ENCODE assay signal across 9 cellular contexts in the genomic region with DNA sequence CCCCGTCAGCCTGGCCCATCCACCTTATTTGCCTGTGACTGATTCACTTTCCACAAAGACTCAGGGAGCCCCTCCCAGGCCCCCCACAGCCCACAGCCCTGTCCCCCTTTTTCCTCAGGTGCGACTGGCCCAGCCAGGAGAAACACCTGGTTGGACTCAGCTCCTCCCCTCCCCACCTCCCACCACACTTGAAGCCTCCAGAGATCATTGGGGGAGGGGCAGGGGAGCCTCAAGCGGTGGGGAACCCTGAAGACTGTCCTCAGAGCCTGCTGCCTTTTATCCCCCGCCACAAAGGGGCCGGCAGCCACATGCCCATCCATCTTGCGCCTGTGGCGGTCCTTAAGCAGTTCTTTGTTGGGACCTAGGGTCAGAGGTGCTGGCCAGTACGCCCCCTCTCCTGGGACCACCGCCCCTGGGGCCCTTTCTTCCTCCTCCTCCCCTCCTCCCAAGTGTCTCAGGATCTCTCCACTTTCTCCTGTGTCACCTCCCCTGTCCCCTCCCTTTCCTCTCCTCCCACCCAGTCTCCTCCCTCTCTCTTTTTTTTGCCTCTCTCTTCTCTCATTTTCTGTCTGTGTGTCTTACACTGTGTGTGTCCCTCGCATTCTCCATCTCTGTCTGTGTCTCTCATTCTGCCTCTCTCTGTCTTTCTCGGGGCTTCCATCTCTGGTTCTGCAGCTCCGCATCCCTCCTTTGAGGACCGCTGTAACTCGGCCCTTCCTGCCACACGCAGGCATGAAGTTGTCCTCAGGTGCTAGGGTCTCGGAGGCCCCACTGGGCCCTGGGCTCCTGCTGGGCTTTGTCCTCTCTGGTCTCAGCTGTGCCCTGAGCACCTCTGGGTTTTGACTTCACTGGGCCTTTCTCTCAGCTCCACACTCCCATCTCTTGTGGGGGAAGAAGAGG. TPM values are rescaled to one million over a fixed set of nuclear protein-coding genes. Genes with fewer than 3 reads are reported as not detected.
DNase-seq lines count a peak whose midpoint lies in the region; ATAC-seq, FAIRE-seq and TF ChIP-seq lines count a peak whose summit lies in the region.
"Had no signal": no experiment of that assay in that cellular context is flagged by ENCODE, and none has a peak within 500 bp of the region (broad histone marks: within the 10 kb centered on the region; RNA-seq: fewer than 3 reads in every experiment).

No MANE protein-coding gene starts in this region.

- H3K36me3 Mint-ChIP-seq in osteocyte (ENCODE audit: unreplicated experiment) = peaks cover 6% of the 10 kb centered on the region

- no peak for TF ChIP-seq POLR2A in GM12892 (IDR thresholded peaks at IDR 0.05; ENCODE audit: low read depth, low read length)

- peak; percentile 62 to 87 for DNase-seq in HAP-1 (ENCODE audit: low spot score in 2 of 2)
- peak; percentile 82 for DNase-seq in NCI-H2227 treated with DMSO at 0.1 percent for 48 hours (lab: John Stamatoyannopoulos, UW)
- peak; percentile 89 for DNase-seq in ecto neural progenitor cell (ENCODE audit: low spot score)
- DNase-seq in osteocyte (ENCODE audit: extremely low spot score, unreplicated experiment) = no peak
- no peak for DNase-seq in GM12892 (ENCODE audit: insufficient read length)
- no peak for DNase-seq in pons (ENCODE audit: low spot score)
- DNase-seq: activated naive CD4-positive, alpha-beta T cell; head of caudate nucleus had no signal

- in situ Hi-C loops in HAP-1 (cut with MboI; ENCODE audit: low sequenced_read_pairs) = no loop called here

- H3K36me3 ChIP-seq in HAP-1 (replicated peaks) = no peaks in the 10 kb centered on the region

- FAIRE-seq in GM12892 (lab: Jason Lieb, UNC) = no peak

- no peaks in the 10 kb centered on the region for H3K9me3 ChIP-seq in HAP-1

- H3K9me3 Mint-ChIP-seq in osteocyte (ENCODE audit: unreplicated experiment) = no peaks in the 10 kb centered on the region

- peaks cover 28% of the 10 kb centered on the region for H3K4me1 ChIP-seq in HAP-1

- H3K27ac Mint-ChIP-seq in osteocyte (ENCODE audit: unreplicated experiment) = peak overlapping the region; percentile 6

- TF ChIP-seq CTCF in osteocyte (IDR thresholded peaks at IDR 0.05) = no peak

- H3K4me3 ChIP-seq in HAP-1 = no peak overlapping the region

- peak overlapping the region; percentile 2 for H3K4me3 Mint-ChIP-seq in osteocyte (ENCODE audit: unreplicated experiment)

- ATAC-seq in HG02884 (IDR thresholded peaks at IDR 0.05; ENCODE audit: unreplicated experiment) = no peak

- peaks cover 62% of the 10 kb centered on the region for H3K4me1 Mint-ChIP-seq in osteocyte (ENCODE audit: unreplicated experiment)

- no peaks in the 10 kb centered on the region for H3K27me3 ChIP-seq in HAP-1 (ENCODE audit: low read depth)

- peaks cover 4% of the 10 kb centered on the region for H3K27me3 Mint-ChIP-seq in osteocyte (ENCODE audit: unreplicated experiment)

RNA-seq across cellular contexts. Expression of a gene that starts 12.2 kb away (rescaled TPM):
- total RNA-seq in osteocyte = 144 and 146 TPM in 2 replicates
- polyA plus RNA-seq in GM12892 (2012; ENCODE audit: missing spikeins) = 0.76 TPM

RNA-seq across cellular contexts. Expression of a gene that starts 16.0 kb away (rescaled TPM):
- total RNA-seq in osteocyte = 24.2 and 26.5 TPM in 2 replicates
- not detected for polyA plus RNA-seq in GM12892 (2012; ENCODE audit: missing spikeins)

RNA-seq across cellular contexts. Expression of a gene that starts 35.1 kb away (rescaled TPM):
- 21.3 and 24.1 TPM in 2 replicates for total RNA-seq in osteocyte
- polyA plus RNA-seq in GM12892 (2012; ENCODE audit: missing spikeins) = 24.4 TPM

RNA-seq across cellular contexts. Expression of a gene that starts 35.4 kb away (rescaled TPM):
- total RNA-seq in osteocyte = 33.0 and 37.7 TPM in 2 replicates
- 22.9 TPM for polyA plus RNA-seq in GM12892 (2012; ENCODE audit: missing spikeins)

RNA-seq across cellular contexts. Expression of a gene that starts 47.7 kb away (rescaled TPM):
- 52.6 and 55.8 TPM in 2 replicates for total RNA-seq in osteocyte
- 129 TPM for polyA plus RNA-seq in GM12892 (2012; ENCODE audit: missing spikeins)

Comparison
In these comparisons a context has a peak if more than half of its experiments do, and no peak if none do; other contexts are left out.
1. DNase-seq: peak in HAP-1 (2 of 2), NCI-H2227 treated with DMSO at 0.1 percent for 48 hours (single experiment) and ecto neural progenitor cell (single experiment); none in osteocyte (single experiment), GM12892 (single experiment) and pons (single experiment).